Comparison of ENCODE assay signal across 20 cellular contexts in the genomic region with DNA sequence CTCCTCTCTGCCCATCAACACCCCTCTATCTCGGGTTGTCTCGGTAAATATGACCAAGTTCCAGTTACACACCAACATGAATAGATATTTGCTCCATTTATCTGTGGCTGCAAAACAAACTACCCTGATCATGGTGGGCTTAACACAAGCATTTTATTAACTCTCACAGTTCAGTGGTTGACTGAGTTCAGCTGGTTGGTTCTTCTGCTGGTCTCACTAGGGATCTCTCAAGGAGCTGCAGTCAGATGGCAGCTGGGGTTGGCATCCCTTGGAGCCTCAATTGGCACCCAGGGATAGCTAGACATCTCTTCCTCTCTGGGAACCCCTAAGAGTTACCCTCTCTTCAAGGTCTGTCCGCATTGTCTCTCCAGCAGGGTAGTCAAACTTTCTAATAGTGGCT. TPM values are rescaled to one million over a fixed set of nuclear protein-coding genes. Genes with fewer than 3 reads are reported as not detected.
"Had no signal": no experiment of that assay in that cellular context is flagged by ENCODE, and none has a peak within 500 bp of the region (broad histone marks: within the 10 kb centered on the region; RNA-seq: fewer than 3 reads in every experiment).

No MANE protein-coding gene starts in this region.

- H3K27ac Mint-ChIP-seq: memory B cell had no signal

- H3K4me3 Mint-ChIP-seq: immature natural killer cell, memory B cell had no signal

- DNase-seq: dermis blood vessel endothelial cell; dorsolateral prefrontal cortex; effector CD4-positive, alpha-beta T cell; effector memory CD4-positive, alpha-beta T cell; foreskin keratinocyte; heart left ventricle; hypothalamus; immature natural killer cell; islet precursor cell; kidney; kidney glomerular epithelial cell; left colon; left ventricle myocardium inferior; mammary epithelial cell; mesendoderm; midbrain had no signal

- ATAC-seq: foreskin keratinocyte, gastroesophageal sphincter, heart left ventricle, left colon, left lobe of liver had no signal

- H3K27me3 Mint-ChIP-seq: memory B cell had no signal

- H3K9me3 Mint-ChIP-seq: immature natural killer cell had no signal

RNA-seq across cellular contexts. Expression of a gene that starts 25.4 kb away (rescaled TPM):
- total RNA-seq: epithelial cell of proximal tubule had no signal
